In genomic region chr6:117497237-117497636, GRCh38 we compare ENCODE assay signal across 18 cellular contexts. TPM values are rescaled to one million over a fixed set of nuclear protein-coding genes. Genes with fewer than 3 reads are reported as not detected.
A peak's percentile ranks its signal among the peaks of the same experiment; 100 is the strongest.
DNase-seq lines count a peak whose midpoint lies in the region; ATAC-seq, FAIRE-seq and TF ChIP-seq lines count a peak whose summit lies in the region.
"Had no signal": no experiment of that assay in that cellular context is flagged by ENCODE, and none has a peak within 500 bp of the region (broad histone marks: within the 10 kb centered on the region; RNA-seq: fewer than 3 reads in every experiment).

No MANE protein-coding gene starts in this region.

- no TSS peak for BruUV-seq in Panc1 (replicated peaks; lab: Mats Ljungman, UMichigan)

- H2BK15ac ChIP-seq in mesenchymal stem cell (ENCODE audit: low read depth, poor library complexity, severe bottlenecking) = no peak overlapping the region

- DNase-seq in A549 (ENCODE audit: low read depth in 1 of 2, low spot score in 1 of 2) (no peak), Panc1 (ENCODE audit: low read depth, low spot score) (no peak), mesenchymal stem cell (no peak), GOT3 (lab: John Stamatoyannopoulos, UW) (no peak), NCI-H1694 treated with DMSO at 0.1 percent for 48 hours (lab: John Stamatoyannopoulos, UW) (no peak)
- DNase-seq: activated CD8-positive, alpha-beta memory T cell treated with anti-CD3 and anti-CD28 coated beads for 24 hours; activated T-cell treated with anti-CD3 and anti-CD28 coated beads, Interleukin-2, amount 50 U/mL, for 72 hours; body of pancreas; H9; NCI-H1417; NCI-H2171 treated with DMSO at 0.1 percent for 48 hours; nephron progenitor cell had no signal

- no peak overlapping the region for H3K14ac ChIP-seq in mesenchymal stem cell (ENCODE audit: low read length in 2 of 2)

- FAIRE-seq in A549 (lab: Jason Lieb, UNC) = no peak
- FAIRE-seq: urothelium cell line had no signal

- WGBS in A549 (ENCODE audit: missing lambda C conversion rate) = 0% methylated on average over 1 of the region's 1 CpG
- WGBS in mesenchymal stem cell = no CpG with 5 or more reads among the region's 1 CpG

- H2AFZ ChIP-seq in mesenchymal stem cell (ENCODE audit: low read depth, low read length) = no peak overlapping the region

- TF ChIP-seq RAD21 in A549 (conservative IDR thresholded peaks at IDR 0.05 in 1 of 2, IDR thresholded peaks at IDR 0.05 in 1 of 2) = no peak

- H2BK12ac ChIP-seq in mesenchymal stem cell (ENCODE audit: low read length in 2 of 2) = no peak overlapping the region

- H3K79me1 ChIP-seq in mesenchymal stem cell (replicated peaks; ENCODE audit: low read length, poor library complexity, severe bottlenecking) = peaks cover 3% of the 10 kb centered on the region

- CTCF ChIA-PET in A549 (lab: Yijun Ruan, JAX) = interaction anchor here (1.6 to 1.8 kb wide), 3 partner anchors 8 to 108 kb away, joined by 3 to 6 read pairs (median 5); no protein-coding TSS in a partner anchor
- CTCF ChIA-PET in Panc1 (lab: Charles Lee) = interaction anchor here (0.6 kb wide), 1 partner anchor 16 kb away, joined by 4 read pairs; no protein-coding TSS in a partner anchor

- H3K4me3 ChIP-seq in A549 = peak overlapping the region; percentile 7; the same call in 1 of the 3 replicates
- H3K4me3 ChIP-seq in Panc1 (ENCODE audit: low read depth in 2 of 2, low read length in 2 of 2) = peak overlapping the region; percentile 0 to 38; a peak in 3 of 4 replicates
- H3K4me3 ChIP-seq in endocrine pancreas (ENCODE audit: control insufficient read depth, insufficient read depth, low read length) = peak overlapping the region; percentile 57
- no peak overlapping the region for H3K4me3 ChIP-seq in mesenchymal stem cell (ENCODE audit: insufficient read depth in 1 of 2, low read depth in 1 of 2, low read length in 2 of 2)
- H3K4me3 ChIP-seq: body of pancreas had no signal

- ATAC-seq in A549 (no peak), Panc1 (no peak), GM18517 (IDR thresholded peaks at IDR 0.05; ENCODE audit: unreplicated experiment) (no peak), GM18909 (IDR thresholded peaks at IDR 0.05; ENCODE audit: poor library complexity, unreplicated experiment) (no peak)
- ATAC-seq: activated T-cell treated with anti-CD3 and anti-CD28 coated beads, Interleukin-2, amount 50 U/mL, for 72 hours; body of pancreas had no signal

- H3K36me3 ChIP-seq in Panc1 (ENCODE audit: control insufficient read depth, insufficient read depth, low read length) (no peaks in the 10 kb centered on the region), endocrine pancreas (ENCODE audit: control insufficient read depth, insufficient read depth, low read length) (no peaks in the 10 kb centered on the region), mesenchymal stem cell (ENCODE audit: control insufficient read depth in 1 of 2, insufficient read depth in 2 of 2, low read depth in 1 of 2, low read length in 2 of 2) (peaks cover 0 to 3% of the 10 kb centered on the region in 2 experiments)

- no peak for TF ChIP-seq POLR2A in A549 (IDR thresholded peaks at IDR 0.05; ENCODE audit: low read length)

- H3K23ac ChIP-seq in mesenchymal stem cell (ENCODE audit: low read length in 2 of 2) = no peak overlapping the region

- H4K8ac ChIP-seq in mesenchymal stem cell (ENCODE audit: low read length) = no peak overlapping the region

- H2AK5ac ChIP-seq in mesenchymal stem cell (ENCODE audit: low read length, severe bottlenecking) = no peak overlapping the region

- H2BK5ac ChIP-seq in mesenchymal stem cell (ENCODE audit: low read depth, low read length, poor library complexity, severe bottlenecking) = no peak overlapping the region

- TF ChIP-seq CTCF in A549 (IDR thresholded peaks at IDR 0.05) (no peak), Panc1 (IDR thresholded peaks at IDR 0.05) (no peak)

- no peak overlapping the region for H4K91ac ChIP-seq in mesenchymal stem cell (ENCODE audit: low read length)

- H3K4me1 ChIP-seq in A549 (peaks cover 96% of the 10 kb centered on the region), Panc1 (ENCODE audit: control insufficient read depth, insufficient read depth, low read length) (peaks cover 60% of the 10 kb centered on the region), endocrine pancreas (ENCODE audit: control insufficient read depth, insufficient read depth, low read length) (peaks cover 29% of the 10 kb centered on the region), mesenchymal stem cell (ENCODE audit: control insufficient read depth, insufficient read depth, low read depth, low read length) (peaks cover 3% of the 10 kb centered on the region)

- peak overlapping the region; percentile 91 to 96 for H3K27ac ChIP-seq in A549
- peak overlapping the region; percentile 92 for H3K27ac ChIP-seq in Panc1 (ENCODE audit: low read length)
- no peak overlapping the region for H3K27ac ChIP-seq in mesenchymal stem cell (ENCODE audit: low read length, poor library complexity, severe bottlenecking)
- H3K27ac ChIP-seq: body of pancreas, C4-2B had no signal

- H2BK120ac ChIP-seq in mesenchymal stem cell (ENCODE audit: low read depth, low read length) = no peak overlapping the region

- POLR2A ChIA-PET in A549 (lab: Yijun Ruan, JAX) (interaction anchor here (1.8 to 1.9 kb wide), 2 partner anchors 15 to 52 kb away, joined by 4 to 6 read pairs; partner anchors contain the start of gene DCBLD1), Panc1 (lab: Charles Lee) (no interaction called here)

- no peak overlapping the region for H3K9ac ChIP-seq in endocrine pancreas (ENCODE audit: control insufficient read depth, insufficient read depth, low read length)
- H3K9ac ChIP-seq in mesenchymal stem cell (ENCODE audit: low read length) = peak overlapping the region; percentile 75

- no peak overlapping the region for H3K4ac ChIP-seq in mesenchymal stem cell (ENCODE audit: low read depth in 1 of 2, low read length in 2 of 2)

- H3K27me3 ChIP-seq in Panc1 (ENCODE audit: control insufficient read depth, insufficient read depth, low read length) (no peaks in the 10 kb centered on the region), endocrine pancreas (ENCODE audit: control insufficient read depth, insufficient read depth, low read length) (no peaks in the 10 kb centered on the region), mesenchymal stem cell (ENCODE audit: control insufficient read depth in 1 of 2, insufficient read depth in 1 of 2, low read length in 2 of 2) (no peaks in the 10 kb centered on the region)
- H3K27me3 ChIP-seq: body of pancreas had no signal

- in situ Hi-C loops in Panc1 (cut with HindIII; ENCODE audit: low pct_unique_long_range_greater_than_20kb, low sequenced_read_pairs) = no loop called here

- TF ChIP-seq EP300 in A549 (IDR thresholded peaks at IDR 0.05) = no peak

- intact Hi-C loops in Panc1 (cut with micrococcal nuclease; ENCODE audit: unreplicated experiment) = no loop called here

- no peak overlapping the region for H3K18ac ChIP-seq in mesenchymal stem cell (ENCODE audit: low read depth in 1 of 2, low read length in 2 of 2)

- H3K4me2 ChIP-seq in A549 = peak overlapping the region; percentile 79
- H3K4me2 ChIP-seq in mesenchymal stem cell (ENCODE audit: low read length, poor library complexity, severe bottlenecking) = no peak overlapping the region

- H3K9me3 ChIP-seq in A549 = no peaks in the 10 kb centered on the region
- no peaks in the 10 kb centered on the region for H3K9me3 ChIP-seq in Panc1 (ENCODE audit: control insufficient read depth, insufficient read depth, low read depth, low read length)
- no peaks in the 10 kb centered on the region for H3K9me3 ChIP-seq in endocrine pancreas (ENCODE audit: control insufficient read depth, low read length)
- H3K9me3 ChIP-seq in mesenchymal stem cell (ENCODE audit: control insufficient read depth, low read length) = no peaks in the 10 kb centered on the region
- H3K9me3 ChIP-seq: body of pancreas had no signal

TF ChIP-seq in A549, 52 proteins besides CTCF, POLR2A, EP300 and RAD21 (continues in another document):
- TF ChIP-seq CHD2 (IDR thresholded peaks at IDR 0.05; ENCODE audit: low read length, partially characterized antibody) = no peak
- TF ChIP-seq HDAC2 (IDR thresholded peaks at IDR 0.05) = no peak
- no peak for TF ChIP-seq JUNB (IDR thresholded peaks at IDR 0.05)
- TF ChIP-seq POLR2AphosphoS2 (conservative IDR thresholded peaks at IDR 0.05; ENCODE audit: low read length) = no peak
- no peak for TF ChIP-seq HOXB13 (CRISPR knock-in tag; IDR thresholded peaks at IDR 0.05; ENCODE audit: low read depth)
- TF ChIP-seq HES2 (IDR thresholded peaks at IDR 0.05) = no peak
- no peak for TF ChIP-seq ZNF302 (CRISPR knock-in tag; IDR thresholded peaks at IDR 0.05)
- TF ChIP-seq CBX8 (IDR thresholded peaks at IDR 0.05) = no peak
- no peak for TF ChIP-seq JUN (IDR thresholded peaks at IDR 0.05)
- no peak for TF ChIP-seq RARB (CRISPR knock-in tag; IDR thresholded peaks at IDR 0.05)
- no peak for TF ChIP-seq ATOH8 (CRISPR knock-in tag; IDR thresholded peaks at IDR 0.05; ENCODE audit: low read depth)
- TF ChIP-seq TFCP2L1 (CRISPR knock-in tag; IDR thresholded peaks at IDR 0.05) = no peak
- TF ChIP-seq EHMT2 (IDR thresholded peaks at IDR 0.05; ENCODE audit: low read depth) = no peak
- no peak for TF ChIP-seq FOSL2 (IDR thresholded peaks at IDR 0.05)
- no peak for TF ChIP-seq FOSL2 (CRISPR knock-in tag; IDR thresholded peaks at IDR 0.05)
- TF ChIP-seq MAFK (IDR thresholded peaks at IDR 0.05; ENCODE audit: partially characterized antibody) = no peak

RNA-seq across cellular contexts. Expression of gene DCBLD1, which starts 14.8 kb away (rescaled TPM):
- 39.3 and 49.1 TPM in 2 replicates for polyA plus RNA-seq in A549 (2011; rRNA removed)
- 14.1 and 18.1 TPM in 2 replicates for polyA plus RNA-seq in A549 (2012; cell fraction: cytosol; rRNA removed)
- 37.0 and 37.9 TPM in 2 replicates for polyA plus RNA-seq in A549 (2012; cell fraction: nucleus; rRNA removed)
- polyA plus RNA-seq in A549 (2017; fragmentation: RNase III; extraction: RNeasy Plus Mini Kit Qiagen cat#74134 plus additional on column Dnase treatment) = 48.0 to 60.4 TPM (median 58.4 TPM) in 3 replicates
- polyA minus RNA-seq in A549 (2011; rRNA and poly(A)+ RNA removed) = 31.1 and 35.7 TPM in 2 replicates
- 29.0 TPM for total RNA-seq in Panc1 (2021; ENCODE audit: unreplicated experiment)
- 20.1 TPM for polyA plus RNA-seq in Panc1 (2012; ENCODE audit: insufficient read length)
- polyA plus RNA-seq in mesenchymal stem cell (2013, experiment 1 of 2) = 58.0 TPM
- 59.6 TPM for polyA plus RNA-seq in mesenchymal stem cell (2013, experiment 2 of 2)
- total RNA-seq: G401 had no signal

Comparison
In these comparisons a context has a peak if more than half of its experiments do, and no peak if none do; other contexts are left out.
1. H3K4me3 ChIP-seq: peak in A549 (single experiment), Panc1 (2 of 2) and endocrine pancreas (single experiment); none in mesenchymal stem cell (0 of 2).